In genomic region chr12:88036368-88036965, GRCh38 we compare ENCODE assay signal across 8 cellular contexts. TPM values are rescaled to one million over a fixed set of nuclear protein-coding genes. Genes with fewer than 3 reads are reported as not detected.
DNase-seq lines count a peak whose midpoint lies in the region; ATAC-seq and TF ChIP-seq lines count a peak whose summit lies in the region.

No MANE protein-coding gene starts in this region.

- peaks cover 57% of the 10 kb centered on the region for H3K4me1 Mint-ChIP-seq in activated T-cell treated with anti-CD3 and anti-CD28 coated beads, Interleukin-2, amount 50 U/mL, for 72 hours (ENCODE audit: low read depth)

- WGBS in esophagus muscularis mucosa, result 29% methylated on average over 4 of the region's 4 CpGs

- DNase-seq in activated T-cell treated with anti-CD3 and anti-CD28 coated beads, Interleukin-2, amount 50 U/mL, for 72 hours, result no peak
- no peak for DNase-seq in activated T-cell treated with anti-CD3 and anti-CD28 coated beads, Interleukin-2, amount 50 U/mL, for 48 hours
- peak in 1 of 2 experiments; percentile 12 for DNase-seq in SJCRH30
- no peak for DNase-seq in esophagus muscularis mucosa (ENCODE audit: extremely low spot score)
- peak; percentile 55 for DNase-seq in renal cortical epithelial cell (ENCODE audit: low read depth)
- no peak for DNase-seq in NCI-H128 (lab: John Stamatoyannopoulos, UW; ENCODE audit: unreplicated experiment)
- DNase-seq in activated CD4-positive, CD25-positive, alpha-beta regulatory T cell (lab: John Stamatoyannopoulos, UW), result no peak
- no peak for DNase-seq in stimulated activated CD4-positive, alpha-beta T cell treated with anti-CD3 and anti-CD28 coated beads, Interleukin-4, amount 100 ng/mL, for 1 hour

- no peak for TF ChIP-seq EP300 in esophagus muscularis mucosa (IDR thresholded peaks at IDR 0.05)

- H3K9me3 ChIP-seq in SJCRH30 (replicated peaks) (no peaks in the 10 kb centered on the region), esophagus muscularis mucosa (no peaks in the 10 kb centered on the region)

- peak overlapping the region; percentile 98 to 99 for H3K4me3 Mint-ChIP-seq in activated T-cell treated with anti-CD3 and anti-CD28 coated beads, Interleukin-2, amount 50 U/mL, for 72 hours

- H3K27me3 Mint-ChIP-seq in activated T-cell treated with anti-CD3 and anti-CD28 coated beads, Interleukin-2, amount 50 U/mL, for 72 hours (ENCODE audit: low read depth), result no peaks in the 10 kb centered on the region

- H3K36me3 Mint-ChIP-seq in activated T-cell treated with anti-CD3 and anti-CD28 coated beads, Interleukin-2, amount 50 U/mL, for 72 hours (ENCODE audit: insufficient read depth in 2 of 2), result peaks cover 0 to 14% of the 10 kb centered on the region in 2 donors

- no peak for TF ChIP-seq POLR2A in esophagus muscularis mucosa (IDR thresholded peaks at IDR 0.05; ENCODE audit: low read depth)

- H3K27ac ChIP-seq in SJCRH30 (no peak overlapping the region), esophagus muscularis mucosa (replicated peaks in 1 of 4) (peak overlapping the region in 1 of 4 donors; percentile 83)

- H3K4me3 ChIP-seq in SJCRH30 (peak overlapping the region; percentile 80), esophagus muscularis mucosa (peak overlapping the region; percentile 73 to 89 (median 76))

- H3K9me3 Mint-ChIP-seq in activated T-cell treated with anti-CD3 and anti-CD28 coated beads, Interleukin-2, amount 50 U/mL, for 72 hours, result peaks cover 0 to 5% of the 10 kb centered on the region in 2 donors

- no peak for ATAC-seq in activated T-cell treated with anti-CD3 and anti-CD28 coated beads, Interleukin-2, amount 50 U/mL, for 72 hours (replicated peaks in 1 of 2)

- intact Hi-C loops in esophagus muscularis mucosa (cut with DNase I), result no loop called here

- peak overlapping the region; percentile 89 for H3K27ac Mint-ChIP-seq in activated T-cell treated with anti-CD3 and anti-CD28 coated beads, Interleukin-2, amount 50 U/mL, for 72 hours

- peaks cover 11% of the 10 kb centered on the region for H3K36me3 ChIP-seq in SJCRH30
- H3K36me3 ChIP-seq in esophagus muscularis mucosa, result no peaks in the 10 kb centered on the region

- TF ChIP-seq CTCF in esophagus muscularis mucosa (IDR thresholded peaks at IDR 0.05), result no peak

- H3K4me1 ChIP-seq in SJCRH30 (peaks cover 12% of the 10 kb centered on the region), esophagus muscularis mucosa (peaks cover 12 to 56% (median 49%) of the 10 kb centered on the region in 4 donors)

- H3K27me3 ChIP-seq in SJCRH30 (no peaks in the 10 kb centered on the region), esophagus muscularis mucosa (no peaks in the 10 kb centered on the region)

RNA-seq across cellular contexts. Expression of gene C12orf50, which starts 7.3 kb away (rescaled TPM):
- total RNA-seq in activated T-cell treated with anti-CD3 and anti-CD28 coated beads, Interleukin-2, amount 50 U/mL, for 72 hours, result under 1 TPM; 0.12 to 0.36 TPM
- 0.28 TPM in 1 of 2 replicates, not detected in the other for total RNA-seq in SJCRH30 (2014; rRNA removed; shearing (Covaris generic))
- total RNA-seq in esophagus muscularis mucosa (not detected), renal cortical epithelial cell (not detected in 2 replicates)
